ENCODE assay signal across 1 cellular context in genomic region chr1:930633-931138, GRCh38.
TF ChIP-seq lines count a peak whose summit lies in the region.

No MANE protein-coding gene starts in this region.

TF ChIP-seq in H1, 55 proteins besides CTCF, POLR2A, EP300 and RAD21:
- no peak for TF ChIP-seq SIN3A (conservative IDR thresholded peaks at IDR 0.05 in 1 of 2, IDR thresholded peaks at IDR 0.05 in 1 of 2; ENCODE audit: low read depth in 1 of 2, low read length in 2 of 2)
- no peak for TF ChIP-seq BRCA1 (IDR thresholded peaks at IDR 0.05; ENCODE audit: low read depth, low read length)
- TF ChIP-seq SRF (IDR thresholded peaks at IDR 0.05; ENCODE audit: low read depth, low read length): no peak
